37 cellular contexts compared by ENCODE assay signal in genomic region chr6:52639493-52639892, GRCh38.
"Had no signal": no experiment of that assay in that cellular context is flagged by ENCODE, and none has a peak within 500 bp of the region (broad histone marks: within the 10 kb centered on the region; RNA-seq: fewer than 3 reads in every experiment).

No MANE protein-coding gene starts in this region.

- H3K4me3 ChIP-seq: ascending aorta, cardiac muscle cell, colonic mucosa, esophagus muscularis mucosa, gastrocnemius medialis, heart left ventricle had no signal

- H3K36me3 Mint-ChIP-seq: activated CD4-positive, alpha-beta memory T cell treated with anti-CD3 and anti-CD28 coated beads for 36 hours; activated naive CD4-positive, alpha-beta T cell treated with anti-CD3 and anti-CD28 coated beads, Interleukin-2, amount 10 ng/mL, durations not matched to agents 7 days and 5 days; activated naive CD4-positive, alpha-beta T cell treated with anti-CD3 and anti-CD28 coated beads, Interleukin-2, amount 50 U/mL, for 72 hours; activated naive CD8-positive, alpha-beta T cell treated with anti-CD3 and anti-CD28 coated beads, Interleukin-2, amount 10 ng/mL, durations not matched to agents 7 days and 5 days; brain had no signal

- H3K4me1 ChIP-seq: ascending aorta, breast epithelium, colonic mucosa, foreskin keratinocyte, gastrocnemius medialis had no signal

- H3K27ac Mint-ChIP-seq: activated B cell treated with CpG ODN at 0.5 μM for 24 hours; activated CD4-positive, alpha-beta memory T cell treated with anti-CD3 and anti-CD28 coated beads for 36 hours; activated CD4-positive, alpha-beta T cell treated with anti-CD3 and anti-CD28 coated beads for 36 hours; activated CD8-positive, alpha-beta memory T cell treated with anti-CD3 and anti-CD28 coated beads, Interleukin-2, amount 10 ng/mL, durations not matched to agents 7 days and 5 days; activated CD8-positive, alpha-beta T cell treated with anti-CD3 and anti-CD28 coated beads, Interleukin-2, amount 10 ng/mL, durations not matched to agents 7 days and 5 days; activated naive CD4-positive, alpha-beta T cell treated with anti-CD3 and anti-CD28 coated beads, Interleukin-2, amount 10 ng/mL, durations not matched to agents 7 days and 5 days; activated naive CD4-positive, alpha-beta T cell treated with anti-CD3 and anti-CD28 coated beads, Interleukin-2, amount 50 U/mL, for 72 hours; activated naive CD8-positive, alpha-beta T cell treated with anti-CD3 and anti-CD28 coated beads, Interleukin-2, amount 10 ng/mL, durations not matched to agents 7 days and 5 days; activated T-helper 1 cell treated with anti-CD3 and anti-CD28 coated beads, Interleukin-12 subunit alpha, Interleukin-12 subunit beta, Interleukin-2, Interleukin-4 antibody, amounts not matched to agents 30 ng/mL and 10 ng/mL and 1 ng/mL, durations not matched to agents 14 hours and 24 hours and 36 hours; endodermal cell; T-helper 17 cell; T-helper 2 cell treated with Interferon-gamma antibody and Interleukin-4, amounts not matched to agents 5 μg/mL and 100 μg/mL, for 36 hours had no signal

- H3K9me3 Mint-ChIP-seq: activated B cell treated with CpG ODN at 0.5 μM for 24 hours; activated CD4-positive, alpha-beta memory T cell treated with anti-CD3 and anti-CD28 coated beads for 36 hours; activated CD4-positive, alpha-beta T cell treated with anti-CD3 and anti-CD28 coated beads, Interleukin-2, amount 10 ng/mL, durations not matched to agents 24 days and 14 days; activated naive CD4-positive, alpha-beta T cell treated with anti-CD3 and anti-CD28 coated beads, Interleukin-2, amount 10 ng/mL, durations not matched to agents 7 days and 5 days; activated naive CD4-positive, alpha-beta T cell treated with anti-CD3 and anti-CD28 coated beads, Interleukin-2, amount 50 U/mL, for 72 hours; activated naive CD8-positive, alpha-beta T cell treated with anti-CD3 and anti-CD28 coated beads, Interleukin-2, amount 10 ng/mL, durations not matched to agents 7 days and 5 days; activated T-helper 1 cell treated with anti-CD3 and anti-CD28 coated beads, Interleukin-12 subunit alpha, Interleukin-12 subunit beta, Interleukin-2, Interleukin-4 antibody, amounts not matched to agents 30 ng/mL and 10 ng/mL and 1 ng/mL, durations not matched to agents 14 hours and 24 hours and 36 hours; brain; endodermal cell had no signal

- H3K9me3 ChIP-seq: ascending aorta, breast epithelium, colonic mucosa, esophagus muscularis mucosa, gastrocnemius medialis, heart left ventricle had no signal

- DNase-seq: activated B cell treated with CpG ODN at 0.5 μM for 24 hours; activated CD4-positive, alpha-beta memory T cell treated with anti-CD3 and anti-CD28 coated beads for 36 hours; activated CD4-positive, alpha-beta T cell treated with anti-CD3 and anti-CD28 coated beads for 36 hours; activated CD4-positive, alpha-beta T cell treated with anti-CD3 and anti-CD28 coated beads, Interleukin-2, amount 10 ng/mL, durations not matched to agents 24 days and 14 days; activated CD4-positive, CD25-positive, alpha-beta regulatory T cell treated with anti-CD3 and anti-CD28 coated beads, Interleukin-2, amount 50 U/mL, for 72 hours; activated CD8-positive, alpha-beta memory T cell treated with anti-CD3 and anti-CD28 coated beads, Interleukin-2, amount 10 ng/mL, durations not matched to agents 7 days and 5 days; activated CD8-positive, alpha-beta memory T cell treated with anti-CD3 and anti-CD28 coated beads, Interleukin-2, amount 50 U/mL, for 4 hours; activated CD8-positive, alpha-beta T cell treated with anti-CD3 and anti-CD28 coated beads, Interleukin-2, amount 10 ng/mL, durations not matched to agents 7 days and 5 days; activated gamma-delta T cell; activated naive CD4-positive, alpha-beta T cell; activated naive CD4-positive, alpha-beta T cell treated with anti-CD3 and anti-CD28 coated beads, Interleukin-2, amount 10 ng/mL, durations not matched to agents 7 days and 5 days; activated naive CD8-positive, alpha-beta T cell treated with anti-CD3 and anti-CD28 coated beads, Interleukin-2, amount 10 ng/mL, durations not matched to agents 7 days and 5 days; activated T-cell treated with anti-CD3 and anti-CD28 coated beads, Interleukin-2, amount 50 U/mL, for 1 hour; activated T-cell treated with anti-CD3 and anti-CD28 coated beads, Interleukin-2, amount 50 U/mL, for 48 hours; central memory CD4-positive, alpha-beta T cell; cerebellar nuclear complex; effector memory CD4-positive, alpha-beta T cell; endodermal cell; erythroblast; gastrocnemius medialis; glutamatergic neuron; heart left ventricle; T-helper 1 cell; T-helper 17 cell; T1000; WERI-Rb-1 had no signal

- H3K4me3 Mint-ChIP-seq: activated B cell treated with CpG ODN at 0.5 μM for 24 hours; activated CD4-positive, alpha-beta memory T cell treated with anti-CD3 and anti-CD28 coated beads for 36 hours; activated CD4-positive, alpha-beta T cell treated with anti-CD3 and anti-CD28 coated beads for 36 hours; activated CD4-positive, alpha-beta T cell treated with anti-CD3 and anti-CD28 coated beads, Interleukin-2, amount 10 ng/mL, durations not matched to agents 24 days and 14 days; activated CD8-positive, alpha-beta memory T cell treated with anti-CD3 and anti-CD28 coated beads, Interleukin-2, amount 10 ng/mL, durations not matched to agents 7 days and 5 days; activated CD8-positive, alpha-beta T cell treated with anti-CD3 and anti-CD28 coated beads, Interleukin-2, amount 10 ng/mL, durations not matched to agents 7 days and 5 days; activated naive CD4-positive, alpha-beta T cell treated with anti-CD3 and anti-CD28 coated beads, Interleukin-2, amount 10 ng/mL, durations not matched to agents 7 days and 5 days; activated naive CD8-positive, alpha-beta T cell treated with anti-CD3 and anti-CD28 coated beads, Interleukin-2, amount 10 ng/mL, durations not matched to agents 7 days and 5 days; activated T-helper 1 cell treated with anti-CD3 and anti-CD28 coated beads, Interleukin-12 subunit alpha, Interleukin-12 subunit beta, Interleukin-2, Interleukin-4 antibody, amounts not matched to agents 30 ng/mL and 10 ng/mL and 1 ng/mL, durations not matched to agents 14 hours and 24 hours and 36 hours; brain; endodermal cell; T-helper 17 cell; T-helper 2 cell treated with Interferon-gamma antibody and Interleukin-4, amounts not matched to agents 5 μg/mL and 100 μg/mL, for 36 hours had no signal

- H3K27ac ChIP-seq: ascending aorta, breast epithelium, cardiac muscle cell, colonic mucosa, dorsolateral prefrontal cortex, esophagus muscularis mucosa, foreskin keratinocyte, gastrocnemius medialis, heart left ventricle, WERI-Rb-1 had no signal

- H3K27me3 ChIP-seq: ascending aorta, breast epithelium, cardiac muscle cell, colonic mucosa, gastrocnemius medialis had no signal

- H3K36me3 ChIP-seq: ascending aorta, breast epithelium, cardiac muscle cell, colonic mucosa, esophagus muscularis mucosa, gastrocnemius medialis, heart left ventricle, WERI-Rb-1 had no signal

- H3K4me1 Mint-ChIP-seq: activated B cell treated with CpG ODN at 0.5 μM for 24 hours had no signal
